ENCODE assay signal across 18 cellular contexts in genomic region chr1:55669308-55669707, GRCh38.
A peak's percentile ranks its signal among the peaks of the same experiment; 100 is the strongest.
DNase-seq lines count a peak whose midpoint lies in the region; ATAC-seq and TF ChIP-seq lines count a peak whose summit lies in the region.
"Had no signal": no experiment of that assay in that cellular context is flagged by ENCODE, and none has a peak within 500 bp of the region (broad histone marks: within the 10 kb centered on the region; RNA-seq: fewer than 3 reads in every experiment).

No MANE protein-coding gene starts in this region.

- H3K4me3 ChIP-seq in body of pancreas: no peak overlapping the region
- no peak overlapping the region for H3K4me3 ChIP-seq in left ventricle myocardium inferior
- H3K4me3 ChIP-seq in prostate gland: no peak overlapping the region
- H3K4me3 ChIP-seq in brain microvascular endothelial cell (ENCODE audit: low read depth, low read length): no peak overlapping the region
- H3K4me3 ChIP-seq: colonic mucosa had no signal

- TF ChIP-seq POLR2A in body of pancreas (IDR thresholded peaks at IDR 0.05): no peak
- no peak for TF ChIP-seq POLR2A in prostate gland (IDR thresholded peaks at IDR 0.05)

- peak; percentile 33 for DNase-seq in AG08396 (ENCODE audit: low spot score)
- DNase-seq in body of pancreas: peak in 1 of 4 donors; percentile 7
- no peak for DNase-seq in left ventricle myocardium inferior
- DNase-seq in sciatic nerve (ENCODE audit: low spot score): no peak
- no peak for DNase-seq in prostate gland (ENCODE audit: low spot score)
- DNase-seq in SW 1271 (lab: John Stamatoyannopoulos, UW): no peak
- DNase-seq in foreskin melanocyte: no peak
- no peak for DNase-seq in brain microvascular endothelial cell
- DNase-seq: activated CD4-positive, CD25-positive, alpha-beta regulatory T cell treated with anti-CD3 and anti-CD28 coated beads, Interleukin-2, amount 50 U/mL, for 72 hours; colonic mucosa; erythroblast; H7; immature natural killer cell; NCI-H187 treated with DMSO at 0.1 percent for 48 hours; NCI-H526 treated with DMSO at 0.1 percent for 48 hours; stimulated activated CD4-positive, alpha-beta T cell treated with anti-CD3 and anti-CD28 coated beads, Interleukin-4, amount 100 ng/mL, for 1 hour; T-helper 17 cell had no signal

- TF ChIP-seq CTCF in body of pancreas (IDR thresholded peaks at IDR 0.05) (no peak), left ventricle myocardium inferior (IDR thresholded peaks at IDR 0.05; ENCODE audit: borderline replicate concordance) (no peak), prostate gland (IDR thresholded peaks at IDR 0.05) (no peak), brain microvascular endothelial cell (IDR thresholded peaks at IDR 0.05; ENCODE audit: low read depth, low read length, missing control alignments) (no peak)

- WGBS in body of pancreas, 2 donors: 26 to 35% methylated on average over 3 of the region's 3 CpGs
- 59% methylated on average over 3 of the region's 3 CpGs for WGBS in prostate gland

- H3K9me3 ChIP-seq in body of pancreas (no peaks in the 10 kb centered on the region), left ventricle myocardium inferior (replicated peaks) (peaks cover 7% of the 10 kb centered on the region), prostate gland (no peaks in the 10 kb centered on the region)
- H3K9me3 ChIP-seq: colonic mucosa had no signal

- no peak overlapping the region for H3K27ac ChIP-seq in body of pancreas
- H3K27ac ChIP-seq in left ventricle myocardium inferior (replicated peaks): peak overlapping the region; percentile 64
- peak overlapping the region in 1 of 2 donors; percentile 0 for H3K27ac ChIP-seq in prostate gland
- no peak overlapping the region for H3K27ac ChIP-seq in brain microvascular endothelial cell
- H3K27ac ChIP-seq: colonic mucosa, RWPE1 had no signal

- no peaks in the 10 kb centered on the region for H3K27me3 ChIP-seq in body of pancreas
- H3K27me3 ChIP-seq in left ventricle myocardium inferior (ENCODE audit: low read depth): no peaks in the 10 kb centered on the region
- no peaks in the 10 kb centered on the region for H3K27me3 ChIP-seq in prostate gland (replicated peaks; ENCODE audit: insufficient read depth)
- no peaks in the 10 kb centered on the region for H3K27me3 ChIP-seq in brain microvascular endothelial cell (replicated peaks)
- H3K27me3 ChIP-seq: colonic mucosa had no signal

- H3K36me3 ChIP-seq in body of pancreas (replicated peaks in 1 of 2; ENCODE audit: insufficient read depth in 1 of 2, low read depth in 2 of 2): no peaks in the 10 kb centered on the region
- H3K36me3 ChIP-seq in left ventricle myocardium inferior: no peaks in the 10 kb centered on the region
- no peaks in the 10 kb centered on the region for H3K36me3 ChIP-seq in prostate gland
- H3K36me3 ChIP-seq in brain microvascular endothelial cell (replicated peaks): no peaks in the 10 kb centered on the region
- H3K36me3 ChIP-seq: colonic mucosa had no signal

- in situ Hi-C loops in brain microvascular endothelial cell (cut with HindIII; ENCODE audit: low pct_ligation_motif_present, low sequenced_read_pairs): no loop called here

- H3K4me1 ChIP-seq in body of pancreas (no peaks in the 10 kb centered on the region), left ventricle myocardium inferior (peaks cover 15% of the 10 kb centered on the region), prostate gland (replicated peaks) (no peaks in the 10 kb centered on the region)
- H3K4me1 ChIP-seq: colonic mucosa had no signal

- intact Hi-C loops in body of pancreas (cut with DNase I): no loop called here
- intact Hi-C loops in left ventricle myocardium inferior (cut with micrococcal nuclease): no loop called here
- intact Hi-C loops in sciatic nerve (cut with DNase I): no loop called here
- intact Hi-C loops in prostate gland (cut with DNase I): no loop called here

- ATAC-seq in body of pancreas (peak; percentile 56), sciatic nerve (peak; percentile 94)
- ATAC-seq: T-helper 17 cell had no signal
